15 cellular contexts compared by ENCODE assay signal in the genomic region with DNA sequence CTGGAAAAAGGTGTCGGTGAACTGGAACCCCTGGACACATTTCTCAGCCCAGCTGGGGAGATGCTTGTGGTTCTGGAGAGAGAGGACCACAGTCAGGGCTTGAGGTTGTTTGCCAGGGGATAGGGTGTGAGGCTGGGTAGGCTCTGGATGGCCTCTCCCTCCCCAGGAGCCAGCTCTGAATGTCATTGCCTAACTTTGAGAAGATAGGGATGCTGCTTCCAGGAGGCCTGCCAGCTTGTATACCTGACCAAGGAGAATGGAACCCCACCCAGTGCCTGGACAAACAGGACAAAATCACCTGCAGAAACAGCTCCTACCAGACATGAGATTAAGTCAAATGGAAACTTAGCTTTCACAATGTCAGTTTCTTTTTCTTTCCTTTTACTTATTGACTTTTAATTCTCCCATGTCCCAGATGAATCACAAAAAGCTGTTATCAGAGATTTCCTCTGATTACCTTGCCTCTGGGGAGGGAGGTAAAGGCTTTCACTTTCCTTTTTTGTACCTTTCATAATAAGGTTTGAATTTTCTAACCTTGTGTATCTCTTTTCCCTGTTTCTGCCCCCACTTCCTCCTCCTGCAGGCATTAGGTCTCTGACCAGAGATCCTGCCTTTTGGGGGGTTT. TPM values are rescaled to one million over a fixed set of nuclear protein-coding genes. Genes with fewer than 3 reads are reported as not detected.
DNase-seq lines count a peak whose midpoint lies in the region; ATAC-seq, FAIRE-seq and TF ChIP-seq lines count a peak whose summit lies in the region.
"Had no signal": no experiment of that assay in that cellular context is flagged by ENCODE, and none has a peak within 500 bp of the region (broad histone marks: within the 10 kb centered on the region; RNA-seq: fewer than 3 reads in every experiment).

No MANE protein-coding gene starts in this region.

- H3K27ac Mint-ChIP-seq in CD4-positive, alpha-beta T cell = peak overlapping the region; percentile 60
- peak overlapping the region; percentile 59 to 73 (median 61) for H3K27ac Mint-ChIP-seq in nephron

- no peaks in the 10 kb centered on the region for H3K27me3 ChIP-seq in CD4-positive, alpha-beta T cell (ENCODE audit: control insufficient read depth, insufficient read depth, low read length)
- H3K27me3 ChIP-seq in lower lobe of right lung (ENCODE audit: low read depth) = no peaks in the 10 kb centered on the region

- H3K36me3 Mint-ChIP-seq in CD4-positive, alpha-beta T cell (ENCODE audit: low read depth) = no peaks in the 10 kb centered on the region
- H3K36me3 Mint-ChIP-seq in nephron (ENCODE audit: low read depth) = no peaks in the 10 kb centered on the region
- H3K36me3 Mint-ChIP-seq: naive B cell had no signal

- no peak overlapping the region for H3K27ac ChIP-seq in CD4-positive, alpha-beta T cell (ENCODE audit: low read depth, low read length)
- no peak overlapping the region for H3K27ac ChIP-seq in lower lobe of right lung

- peaks cover 27% of the 10 kb centered on the region for H3K4me1 ChIP-seq in lower lobe of right lung

- no peaks in the 10 kb centered on the region for H3K36me3 ChIP-seq in lower lobe of right lung

- H3K4me1 Mint-ChIP-seq in CD4-positive, alpha-beta T cell (ENCODE audit: low read depth) = peaks cover 14% of the 10 kb centered on the region
- H3K4me1 Mint-ChIP-seq in nephron = peaks cover 16% of the 10 kb centered on the region

- intact Hi-C loops in CD4-positive, alpha-beta T cell (cut with DNase I, micrococcal nuclease) = no loop called here
- intact Hi-C loops in lower lobe of right lung (cut with DNase I) = no loop called here

- no peak overlapping the region for H3K4me3 Mint-ChIP-seq in CD4-positive, alpha-beta T cell
- H3K4me3 Mint-ChIP-seq in nephron = no peak overlapping the region
- H3K4me3 Mint-ChIP-seq: naive B cell had no signal

- no peak for TF ChIP-seq CTCF in CD4-positive, alpha-beta T cell (IDR thresholded peaks at IDR 0.05)
- no peak for TF ChIP-seq CTCF in nephron (IDR thresholded peaks at IDR 0.05; ENCODE audit: unreplicated experiment in 3 of 3)
- no peak for TF ChIP-seq CTCF in lower lobe of right lung (IDR thresholded peaks at IDR 0.05)

- no peak overlapping the region for H3K4me3 ChIP-seq in lower lobe of right lung

- H3K9me3 ChIP-seq in CD4-positive, alpha-beta T cell (ENCODE audit: control insufficient read depth, low read length) = no peaks in the 10 kb centered on the region
- H3K9me3 ChIP-seq in lower lobe of right lung = no peaks in the 10 kb centered on the region

- POLR2A ChIA-PET in CD4-positive, alpha-beta T cell (lab: Charles Lee) = interaction anchor here (0.9 to 2.0 kb wide), 2 partner anchors 14 to 16 kb away, joined by 3 to 6 read pairs; no protein-coding TSS in a partner anchor

- ATAC-seq in CD4-positive, alpha-beta T cell (ENCODE audit: poor library complexity) = no peak
- ATAC-seq in GM21447 (IDR thresholded peaks at IDR 0.05; ENCODE audit: unreplicated experiment) (no peak), HG03159 (IDR thresholded peaks at IDR 0.05; ENCODE audit: unreplicated experiment) (no peak), lower lobe of right lung (no peak)

- CTCF ChIA-PET in CD4-positive, alpha-beta T cell (lab: Charles Lee) = interaction anchor here (1.1 kb wide), 1 partner anchor 13 kb away, joined by 3 read pairs; no protein-coding TSS in a partner anchor

- peak; percentile 85 for FAIRE-seq in GM19239 (lab: Jason Lieb, UNC)

- H3K9me3 Mint-ChIP-seq in CD4-positive, alpha-beta T cell = no peaks in the 10 kb centered on the region
- H3K9me3 Mint-ChIP-seq in nephron = no peaks in the 10 kb centered on the region
- H3K9me3 Mint-ChIP-seq: naive B cell had no signal

- H3K27me3 Mint-ChIP-seq in CD4-positive, alpha-beta T cell = no peaks in the 10 kb centered on the region
- no peaks in the 10 kb centered on the region for H3K27me3 Mint-ChIP-seq in nephron (ENCODE audit: low read depth)

- DNase-seq in CD4-positive, alpha-beta T cell = no peak
- DNase-seq in GM19239 (ENCODE audit: insufficient read length, low spot score) (no peak), amniotic epithelial cell (ENCODE audit: low read depth) (peak; percentile 16), NCI-H128 (lab: John Stamatoyannopoulos, UW; ENCODE audit: unreplicated experiment) (no peak), lower lobe of right lung (no peak)
- DNase-seq: caudate nucleus; naive B cell; NCI-H1048; NCI-H526 treated with DMSO at 0.1 percent for 48 hours; stimulated activated CD4-positive, alpha-beta T cell treated with anti-CD3 and anti-CD28 coated beads, Interleukin-12 subunit alpha, Interleukin-12 subunit beta, amount 100 ng/mL, for 4 hours; stimulated activated CD8-positive, alpha-beta memory T cell treated with anti-CD3 and anti-CD28 coated beads, Interleukin-4, amount 100 ng/mL, for 48 hours had no signal

RNA-seq across cellular contexts. Expression of a gene that starts 29.8 kb away (rescaled TPM):
- 1 to 10 TPM; 1.8 to 2.5 TPM for total RNA-seq in CD4-positive, alpha-beta T cell
- total RNA-seq in lower lobe of right lung = 77.5 TPM
- total RNA-seq: fibroblast of lung had no signal

RNA-seq across cellular contexts. Expression of a gene that starts 44.3 kb away (rescaled TPM):
- not detected for total RNA-seq in CD4-positive, alpha-beta T cell
- 2.0 TPM for total RNA-seq in lower lobe of right lung
- total RNA-seq: fibroblast of lung had no signal

RNA-seq across cellular contexts. Expression of a gene that starts 58.0 kb away (rescaled TPM):
- not detected for total RNA-seq in CD4-positive, alpha-beta T cell
- 33.6 TPM for total RNA-seq in lower lobe of right lung
- total RNA-seq: fibroblast of lung had no signal

Comparison
In these comparisons a context has a peak if more than half of its experiments do, and no peak if none do; other contexts are left out.
1. RNA of a gene that starts 29.8 kb away (total RNA-seq): 77.5 TPM in lower lobe of right lung (single experiment); 1.8 to 2.5 TPM in CD4-positive, alpha-beta T cell; every median in the first group is over 10 times any median in the second.
2. RNA of a gene that starts 58.0 kb away (total RNA-seq): 33.6 TPM in lower lobe of right lung (single experiment); not detected in CD4-positive, alpha-beta T cell; every median in the first group is over 10 times any median in the second.